ENCODE assay signal across 8 cellular contexts in the genomic region with DNA sequence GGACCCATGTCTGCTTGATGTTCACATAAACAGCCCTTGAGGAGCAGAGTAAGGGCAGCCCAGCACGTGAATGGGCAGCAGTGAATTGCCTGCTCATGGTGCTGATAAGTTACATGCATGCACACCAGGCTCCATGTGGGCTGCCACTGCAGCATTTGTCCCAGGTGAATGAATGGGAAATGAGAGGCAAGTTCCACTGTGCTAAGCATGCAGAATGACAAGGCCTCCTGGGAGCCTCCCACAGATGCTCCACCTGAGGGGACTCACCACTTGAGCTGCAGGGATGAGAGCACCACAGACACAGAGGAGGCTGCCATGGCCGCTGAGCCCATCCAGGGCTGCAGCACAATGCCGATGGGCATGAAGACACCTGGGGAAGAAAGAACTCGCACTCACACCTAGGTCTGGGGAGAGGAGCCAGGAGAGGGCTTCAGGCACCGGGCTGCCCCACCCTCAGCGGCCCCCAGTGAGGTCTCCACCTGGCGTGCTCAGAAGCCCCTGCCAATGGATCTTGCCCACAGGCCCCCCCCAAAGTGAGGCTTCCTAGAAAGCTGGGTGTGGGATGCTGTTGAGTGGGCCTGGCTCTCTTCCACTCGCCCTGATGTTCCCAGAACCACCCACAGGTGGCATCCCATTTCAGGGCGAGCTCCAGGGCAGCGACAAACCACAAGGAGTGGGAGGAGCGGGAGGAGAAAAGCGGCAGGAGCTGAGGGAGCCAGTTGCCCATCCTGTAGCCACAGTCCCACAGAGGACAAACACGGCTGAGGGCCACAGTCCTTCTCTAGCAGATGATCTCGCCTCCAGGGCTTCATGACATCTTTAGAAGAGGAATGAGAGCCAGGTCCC.
DNase-seq lines count a peak whose midpoint lies in the region; ATAC-seq lines count a peak whose summit lies in the region.

No MANE protein-coding gene starts in this region.

- WGBS in mesenchymal stem cell = 68% methylated on average over 14 of the region's 14 CpGs

- H3K9me3 Mint-ChIP-seq in stimulated activated memory B cell treated with anti-CD40 and anti-IgM and Interleukin-4, amounts not matched to agents 10 μg/mL and 1 μg/mL and 100 μg/mL, for 72 hours = no peaks in the 10 kb centered on the region
- no peaks in the 10 kb centered on the region for H3K9me3 Mint-ChIP-seq in T-cell

- no peaks in the 10 kb centered on the region for H3K4me1 Mint-ChIP-seq in stimulated activated memory B cell treated with anti-CD40 and anti-IgM and Interleukin-4, amounts not matched to agents 10 μg/mL and 1 μg/mL and 100 μg/mL, for 72 hours
- H3K4me1 Mint-ChIP-seq in T-cell = peaks cover 3 to 18% (median 17%) of the 10 kb centered on the region in 3 donors

- H2BK5ac ChIP-seq in mesenchymal stem cell (ENCODE audit: low read depth, low read length, poor library complexity, severe bottlenecking) = no peak overlapping the region

- H3K4ac ChIP-seq in mesenchymal stem cell (ENCODE audit: low read depth in 1 of 2, low read length in 2 of 2) = no peak overlapping the region

- H3K9ac ChIP-seq in mesenchymal stem cell (ENCODE audit: low read length) = no peak overlapping the region

- no peak overlapping the region for H3K14ac ChIP-seq in mesenchymal stem cell (ENCODE audit: low read length in 2 of 2)

- no peaks in the 10 kb centered on the region for H3K36me3 Mint-ChIP-seq in stimulated activated memory B cell treated with anti-CD40 and anti-IgM and Interleukin-4, amounts not matched to agents 10 μg/mL and 1 μg/mL and 100 μg/mL, for 72 hours
- no peaks in the 10 kb centered on the region for H3K36me3 Mint-ChIP-seq in T-cell

- H2AFZ ChIP-seq in mesenchymal stem cell (ENCODE audit: low read depth, low read length) = no peak overlapping the region

- DNase-seq in DMS53 (lab: John Stamatoyannopoulos, UW) (peak; percentile 67), HuH-7.5 (ENCODE audit: low spot score) (peak; percentile 47), T47D (ENCODE audit: low read depth in 1 of 2, low spot score in 1 of 2) (peak; percentile 70 to 73), mesenchymal stem cell (peak; percentile 14), NCI-H2081 (lab: John Stamatoyannopoulos, UW) (no peak), T-cell (no peak)

- H3K4me1 ChIP-seq in mesenchymal stem cell (ENCODE audit: control insufficient read depth, insufficient read depth, low read depth, low read length) = no peaks in the 10 kb centered on the region

- peaks cover 0 to 12% of the 10 kb centered on the region in 2 experiments for H3K36me3 ChIP-seq in mesenchymal stem cell (ENCODE audit: control insufficient read depth in 1 of 2, insufficient read depth in 2 of 2, low read depth in 1 of 2, low read length in 2 of 2)

- H3K27ac ChIP-seq in mesenchymal stem cell (ENCODE audit: low read length, poor library complexity, severe bottlenecking) = no peak overlapping the region

- no peak overlapping the region for H3K4me3 Mint-ChIP-seq in stimulated activated memory B cell treated with anti-CD40 and anti-IgM and Interleukin-4, amounts not matched to agents 10 μg/mL and 1 μg/mL and 100 μg/mL, for 72 hours
- H3K4me3 Mint-ChIP-seq in T-cell = no peak overlapping the region

- H3K9me3 ChIP-seq in mesenchymal stem cell (ENCODE audit: control insufficient read depth, low read length) = no peaks in the 10 kb centered on the region

- H3K23ac ChIP-seq in mesenchymal stem cell (ENCODE audit: low read length in 2 of 2) = no peak overlapping the region

- H4K91ac ChIP-seq in mesenchymal stem cell (ENCODE audit: low read length) = no peak overlapping the region

- H2BK12ac ChIP-seq in mesenchymal stem cell (ENCODE audit: low read length in 2 of 2) = no peak overlapping the region

- H2BK120ac ChIP-seq in mesenchymal stem cell (ENCODE audit: low read depth, low read length) = no peak overlapping the region

- peaks cover 0 to 3% of the 10 kb centered on the region in 2 experiments for H3K27me3 ChIP-seq in mesenchymal stem cell (ENCODE audit: control insufficient read depth in 1 of 2, insufficient read depth in 1 of 2, low read length in 2 of 2)

- no peak overlapping the region for H3K4me2 ChIP-seq in mesenchymal stem cell (ENCODE audit: low read length, poor library complexity, severe bottlenecking)

- no peak overlapping the region for H3K4me3 ChIP-seq in mesenchymal stem cell (ENCODE audit: insufficient read depth in 1 of 2, low read depth in 1 of 2, low read length in 2 of 2)

- no peak overlapping the region for H3K18ac ChIP-seq in mesenchymal stem cell (ENCODE audit: low read depth in 1 of 2, low read length in 2 of 2)

- in situ Hi-C loops in T47D (cut with HindIII; ENCODE audit: low pct_unique_long_range_greater_than_20kb, low sequenced_read_pairs) = no loop called here

- H3K27ac Mint-ChIP-seq in stimulated activated memory B cell treated with anti-CD40 and anti-IgM and Interleukin-4, amounts not matched to agents 10 μg/mL and 1 μg/mL and 100 μg/mL, for 72 hours = no peak overlapping the region
- peak overlapping the region in 1 of 2 donors; percentile 65 for H3K27ac Mint-ChIP-seq in T-cell

- H3K27me3 Mint-ChIP-seq in stimulated activated memory B cell treated with anti-CD40 and anti-IgM and Interleukin-4, amounts not matched to agents 10 μg/mL and 1 μg/mL and 100 μg/mL, for 72 hours = peaks cover 36% of the 10 kb centered on the region
- H3K27me3 Mint-ChIP-seq in T-cell = no peaks in the 10 kb centered on the region

- ATAC-seq in HG02678 (IDR thresholded peaks at IDR 0.05; ENCODE audit: unreplicated experiment) (no peak), T-cell (replicated peaks in 1 of 4) (no peak)
- ATAC-seq in stimulated activated memory B cell treated with anti-CD40 and anti-IgM and Interleukin-4, amounts not matched to agents 10 μg/mL and 1 μg/mL and 100 μg/mL, for 72 hours = no peak

- POLR2A ChIA-PET in T-cell (lab: Charles Lee) = no interaction called here

- H2AK5ac ChIP-seq in mesenchymal stem cell (ENCODE audit: low read length, severe bottlenecking) = no peak overlapping the region

- no peaks in the 10 kb centered on the region for H3K79me1 ChIP-seq in mesenchymal stem cell (replicated peaks; ENCODE audit: low read length, poor library complexity, severe bottlenecking)

- CTCF ChIA-PET in T-cell (lab: Charles Lee) = interaction anchor here in 1 of 2 donors (1.0 kb wide), 1 partner anchor 12 kb away, joined by 3 read pairs; no protein-coding TSS in a partner anchor

- no peak overlapping the region for H2BK15ac ChIP-seq in mesenchymal stem cell (ENCODE audit: low read depth, poor library complexity, severe bottlenecking)

- H4K8ac ChIP-seq in mesenchymal stem cell (ENCODE audit: low read length) = no peak overlapping the region

Comparison
In these comparisons a context has a peak if more than half of its experiments do, and no peak if none do; other contexts are left out.
1. DNase-seq: peak in DMS53 (single experiment), HuH-7.5 (single experiment), T47D (2 of 2) and mesenchymal stem cell (single experiment); none in NCI-H2081 (0 of 2) and T-cell (0 of 34).